In the genomic region with DNA sequence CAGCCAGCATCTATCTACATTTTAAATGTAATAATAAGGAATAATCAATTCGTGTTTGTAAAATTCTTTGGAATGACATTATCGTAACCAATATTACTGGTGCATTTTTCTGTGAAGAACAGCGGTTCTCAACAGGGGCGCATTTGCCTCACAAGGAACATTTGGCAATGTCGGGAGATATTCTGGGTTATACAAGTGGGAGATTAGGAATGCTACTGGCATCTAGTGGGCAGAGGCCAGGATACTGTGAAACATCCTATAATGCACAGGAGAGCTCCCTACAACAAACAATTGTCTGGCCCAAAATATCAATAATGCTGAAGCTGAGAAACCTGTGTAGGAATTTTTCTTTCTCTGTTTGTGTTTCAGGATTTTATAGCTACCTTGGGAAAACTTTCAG, we compare ENCODE assay signal across 1 cellular context.
TF ChIP-seq lines count a peak whose summit lies in the region.

No MANE protein-coding gene starts in this region.

TF ChIP-seq in GM23338, 12 proteins besides CTCF, POLR2A, EP300 and RAD21:
- TF ChIP-seq, protein P1, sequence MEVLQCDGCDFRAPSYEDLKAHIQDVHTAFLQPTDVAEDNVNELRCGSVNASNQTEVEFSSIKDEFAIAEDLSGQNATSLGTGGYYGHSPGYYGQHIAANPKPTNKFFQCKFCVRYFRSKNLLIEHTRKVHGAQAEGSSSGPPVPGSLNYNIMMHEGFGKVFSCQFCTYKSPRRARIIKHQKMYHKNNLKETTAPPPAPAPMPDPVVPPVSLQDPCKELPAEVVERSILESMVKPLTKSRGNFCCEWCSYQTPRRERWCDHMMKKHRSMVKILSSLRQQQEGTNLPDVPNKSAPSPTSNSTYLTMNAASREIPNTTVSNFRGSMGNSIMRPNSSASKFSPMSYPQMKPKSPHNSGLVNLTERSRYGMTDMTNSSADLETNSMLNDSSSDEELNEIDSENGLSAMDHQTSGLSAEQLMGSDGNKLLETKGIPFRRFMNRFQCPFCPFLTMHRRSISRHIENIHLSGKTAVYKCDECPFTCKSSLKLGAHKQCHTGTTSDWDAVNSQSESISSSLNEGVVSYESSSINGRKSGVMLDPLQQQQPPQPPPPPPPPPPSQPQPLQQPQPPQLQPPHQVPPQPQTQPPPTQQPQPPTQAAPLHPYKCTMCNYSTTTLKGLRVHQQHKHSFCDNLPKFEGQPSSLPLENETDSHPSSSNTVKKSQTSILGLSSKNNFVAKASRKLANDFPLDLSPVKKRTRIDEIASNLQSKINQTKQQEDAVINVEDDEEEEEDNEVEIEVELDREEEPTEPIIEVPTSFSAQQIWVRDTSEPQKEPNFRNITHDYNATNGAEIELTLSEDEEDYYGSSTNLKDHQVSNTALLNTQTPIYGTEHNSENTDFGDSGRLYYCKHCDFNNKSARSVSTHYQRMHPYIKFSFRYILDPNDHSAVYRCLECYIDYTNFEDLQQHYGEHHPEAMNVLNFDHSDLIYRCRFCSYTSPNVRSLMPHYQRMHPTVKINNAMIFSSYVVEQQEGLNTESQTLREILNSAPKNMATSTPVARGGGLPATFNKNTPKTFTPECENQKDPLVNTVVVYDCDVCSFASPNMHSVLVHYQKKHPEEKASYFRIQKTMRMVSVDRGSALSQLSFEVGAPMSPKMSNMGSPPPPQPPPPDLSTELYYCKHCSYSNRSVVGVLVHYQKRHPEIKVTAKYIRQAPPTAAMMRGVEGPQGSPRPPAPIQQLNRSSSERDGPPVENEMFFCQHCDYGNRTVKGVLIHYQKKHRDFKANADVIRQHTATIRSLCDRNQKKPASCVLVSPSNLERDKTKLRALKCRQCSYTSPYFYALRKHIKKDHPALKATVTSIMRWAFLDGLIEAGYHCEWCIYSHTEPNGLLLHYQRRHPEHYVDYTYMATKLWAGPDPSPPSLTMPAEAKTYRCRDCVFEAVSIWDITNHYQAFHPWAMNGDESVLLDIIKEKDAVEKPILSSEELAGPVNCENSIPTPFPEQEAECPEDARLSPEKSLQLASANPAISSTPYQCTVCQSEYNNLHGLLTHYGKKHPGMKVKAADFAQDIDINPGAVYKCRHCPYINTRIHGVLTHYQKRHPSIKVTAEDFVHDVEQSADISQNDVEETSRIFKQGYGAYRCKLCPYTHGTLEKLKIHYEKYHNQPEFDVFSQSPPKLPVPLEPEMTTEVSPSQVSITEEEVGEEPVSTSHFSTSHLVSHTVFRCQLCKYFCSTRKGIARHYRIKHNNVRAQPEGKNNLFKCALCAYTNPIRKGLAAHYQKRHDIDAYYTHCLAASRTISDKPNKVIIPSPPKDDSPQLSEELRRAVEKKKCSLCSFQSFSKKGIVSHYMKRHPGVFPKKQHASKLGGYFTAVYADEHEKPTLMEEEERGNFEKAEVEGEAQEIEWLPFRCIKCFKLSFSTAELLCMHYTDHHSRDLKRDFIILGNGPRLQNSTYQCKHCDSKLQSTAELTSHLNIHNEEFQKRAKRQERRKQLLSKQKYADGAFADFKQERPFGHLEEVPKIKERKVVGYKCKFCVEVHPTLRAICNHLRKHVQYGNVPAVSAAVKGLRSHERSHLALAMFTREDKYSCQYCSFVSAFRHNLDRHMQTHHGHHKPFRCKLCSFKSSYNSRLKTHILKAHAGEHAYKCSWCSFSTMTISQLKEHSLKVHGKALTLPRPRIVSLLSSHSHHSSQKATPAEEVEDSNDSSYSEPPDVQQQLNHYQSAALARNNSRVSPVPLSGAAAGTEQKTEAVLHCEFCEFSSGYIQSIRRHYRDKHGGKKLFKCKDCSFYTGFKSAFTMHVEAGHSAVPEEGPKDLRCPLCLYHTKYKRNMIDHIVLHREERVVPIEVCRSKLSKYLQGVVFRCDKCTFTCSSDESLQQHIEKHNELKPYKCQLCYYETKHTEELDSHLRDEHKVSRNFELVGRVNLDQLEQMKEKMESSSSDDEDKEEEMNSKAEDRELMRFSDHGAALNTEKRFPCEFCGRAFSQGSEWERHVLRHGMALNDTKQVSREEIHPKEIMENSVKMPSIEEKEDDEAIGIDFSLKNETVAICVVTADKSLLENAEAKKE (CRISPR knock-in tag; IDR thresholded peaks at IDR 0.05), result no peak
- TF ChIP-seq EZH2 (IDR thresholded peaks at IDR 0.05; ENCODE audit: low read depth, unreplicated experiment) (no peak), ZNF331 (CRISPR knock-in tag; IDR thresholded peaks at IDR 0.05; ENCODE audit: low read depth) (no peak), ZNF114 (CRISPR knock-in tag; IDR thresholded peaks at IDR 0.05) (no peak), STAT1 (IDR thresholded peaks at IDR 0.05; ENCODE audit: unreplicated experiment) (no peak), CREB1 (CRISPR knock-in tag; IDR thresholded peaks at IDR 0.05; ENCODE audit: low read depth) (no peak)
- TF ChIP-seq, protein P2, sequence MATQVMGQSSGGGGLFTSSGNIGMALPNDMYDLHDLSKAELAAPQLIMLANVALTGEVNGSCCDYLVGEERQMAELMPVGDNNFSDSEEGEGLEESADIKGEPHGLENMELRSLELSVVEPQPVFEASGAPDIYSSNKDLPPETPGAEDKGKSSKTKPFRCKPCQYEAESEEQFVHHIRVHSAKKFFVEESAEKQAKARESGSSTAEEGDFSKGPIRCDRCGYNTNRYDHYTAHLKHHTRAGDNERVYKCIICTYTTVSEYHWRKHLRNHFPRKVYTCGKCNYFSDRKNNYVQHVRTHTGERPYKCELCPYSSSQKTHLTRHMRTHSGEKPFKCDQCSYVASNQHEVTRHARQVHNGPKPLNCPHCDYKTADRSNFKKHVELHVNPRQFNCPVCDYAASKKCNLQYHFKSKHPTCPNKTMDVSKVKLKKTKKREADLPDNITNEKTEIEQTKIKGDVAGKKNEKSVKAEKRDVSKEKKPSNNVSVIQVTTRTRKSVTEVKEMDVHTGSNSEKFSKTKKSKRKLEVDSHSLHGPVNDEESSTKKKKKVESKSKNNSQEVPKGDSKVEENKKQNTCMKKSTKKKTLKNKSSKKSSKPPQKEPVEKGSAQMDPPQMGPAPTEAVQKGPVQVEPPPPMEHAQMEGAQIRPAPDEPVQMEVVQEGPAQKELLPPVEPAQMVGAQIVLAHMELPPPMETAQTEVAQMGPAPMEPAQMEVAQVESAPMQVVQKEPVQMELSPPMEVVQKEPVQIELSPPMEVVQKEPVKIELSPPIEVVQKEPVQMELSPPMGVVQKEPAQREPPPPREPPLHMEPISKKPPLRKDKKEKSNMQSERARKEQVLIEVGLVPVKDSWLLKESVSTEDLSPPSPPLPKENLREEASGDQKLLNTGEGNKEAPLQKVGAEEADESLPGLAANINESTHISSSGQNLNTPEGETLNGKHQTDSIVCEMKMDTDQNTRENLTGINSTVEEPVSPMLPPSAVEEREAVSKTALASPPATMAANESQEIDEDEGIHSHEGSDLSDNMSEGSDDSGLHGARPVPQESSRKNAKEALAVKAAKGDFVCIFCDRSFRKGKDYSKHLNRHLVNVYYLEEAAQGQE (IDR thresholded peaks at IDR 0.05; ENCODE audit: unreplicated experiment), result no peak
